ENCODE assay signal across 24 cellular contexts in genomic region chr2:64626146-64626809, GRCh38. TPM values are rescaled to one million over a fixed set of nuclear protein-coding genes. Genes with fewer than 3 reads are reported as not detected.
DNase-seq lines count a peak whose midpoint lies in the region; ATAC-seq, FAIRE-seq and TF ChIP-seq lines count a peak whose summit lies in the region.
"Had no signal": no experiment of that assay in that cellular context is flagged by ENCODE, and none has a peak within 500 bp of the region (broad histone marks: within the 10 kb centered on the region; RNA-seq: fewer than 3 reads in every experiment).

No MANE protein-coding gene starts in this region.

- H3K36me3 ChIP-seq in H1 (ENCODE audit: control insufficient read depth in 2 of 4, insufficient read depth in 4 of 4, low read length in 3 of 4) (no peaks in the 10 kb centered on the region), ascending aorta (peaks cover 0 to 7% of the 10 kb centered on the region in 2 donors)
- H3K36me3 ChIP-seq: gastrocnemius medialis, thoracic aorta had no signal

- no peak overlapping the region for H3K14ac ChIP-seq in H1 (ENCODE audit: insufficient read length)

- TF ChIP-seq RAD21 in H1 (IDR thresholded peaks at IDR 0.05 in 1 of 2, conservative IDR thresholded peaks at IDR 0.05 in 1 of 2; ENCODE audit: low read depth in 2 of 2, low read length in 2 of 2): no peak

- no peaks in the 10 kb centered on the region for H3K23me2 ChIP-seq in H1 (ENCODE audit: low read depth, low read length)

- H2BK5ac ChIP-seq in H1 (ENCODE audit: low read depth, low read length): 0 out of 2 replicates have a peak overlapping the region, but pooled peaks have one; percentile 52

- peak; percentile 56 for FAIRE-seq in GM12892 (lab: Jason Lieb, UNC)
- no peak for FAIRE-seq in H1 (lab: Jason Lieb, UNC)
- FAIRE-seq: G401.6, TTC549 had no signal

- H4K5ac ChIP-seq in H1 (ENCODE audit: insufficient read length, low read depth, low read length): no peak overlapping the region

- H3K36me3 Mint-ChIP-seq in progenitor cell of endocrine pancreas (ENCODE audit: insufficient read depth): no peaks in the 10 kb centered on the region

- peaks cover 3% of the 10 kb centered on the region for H3K27me3 Mint-ChIP-seq in progenitor cell of endocrine pancreas
- H3K27me3 Mint-ChIP-seq: activated CD4-positive, alpha-beta T cell treated with anti-CD3 and anti-CD28 coated beads for 36 hours; activated T-helper 17 cell treated with anti-CD3 and anti-CD28 coated beads, Interleukin-2, amount 50 U/mL, for 72 hours had no signal

- no peak overlapping the region for H4K91ac ChIP-seq in H1 (replicated peaks; ENCODE audit: insufficient read length, low read length)

- peaks cover 5 to 12% (median 9%) of the 10 kb centered on the region in 4 experiments; a peak in 6 of 7 replicates for H3K4me1 ChIP-seq in H1 (replicated peaks in 1 of 4; ENCODE audit: control insufficient read depth in 3 of 4, insufficient read depth in 4 of 4, low read length in 3 of 4)
- H3K4me1 ChIP-seq in ascending aorta: no peaks in the 10 kb centered on the region
- H3K4me1 ChIP-seq: parathyroid adenoma had no signal

- intact Hi-C loops in ascending aorta (cut with DNase I): no loop called here

- no peak overlapping the region for H3K4me3 Mint-ChIP-seq in progenitor cell of endocrine pancreas (ENCODE audit: low read depth)
- H3K4me3 Mint-ChIP-seq: activated CD4-positive, alpha-beta T cell treated with anti-CD3 and anti-CD28 coated beads for 36 hours; activated T-helper 17 cell treated with anti-CD3 and anti-CD28 coated beads, Interleukin-2, amount 50 U/mL, for 72 hours; CD8-positive, alpha-beta T cell had no signal

- H2AK5ac ChIP-seq in H1 (ENCODE audit: low read depth, low read length): no peak overlapping the region

- H2BK20ac ChIP-seq in H1 (ENCODE audit: low read length): 0 out of 2 replicates have a peak overlapping the region, but pooled peaks have one; percentile 3

- H3K9ac ChIP-seq in H1 (replicated peaks in 1 of 4; ENCODE audit: extremely low read depth in 1 of 4, low read depth in 3 of 4, low read length in 3 of 4): no peak overlapping the region
- H3K9ac ChIP-seq: parathyroid adenoma had no signal

- H2BK12ac ChIP-seq in H1 (ENCODE audit: low read depth, low read length): no peak overlapping the region

- H3K79me2 ChIP-seq in H1 (ENCODE audit: control insufficient read depth in 1 of 2, insufficient read depth in 2 of 2, low read length in 2 of 2): no peaks in the 10 kb centered on the region
- H3K79me2 ChIP-seq: parathyroid adenoma had no signal

- no peak overlapping the region for H3K23ac ChIP-seq in H1 (ENCODE audit: insufficient read length)

- H3K18ac ChIP-seq in H1 (ENCODE audit: extremely low read depth, low read length): no peak overlapping the region

- no peak overlapping the region for H3K56ac ChIP-seq in H1 (replicated peaks; ENCODE audit: insufficient read length, low read depth, low read length)

- no peak overlapping the region for H3K4me2 ChIP-seq in H1 (ENCODE audit: insufficient read depth in 1 of 2, low read depth in 2 of 2, low read length in 2 of 2)
- H3K4me2 ChIP-seq: PC-9 had no signal

- H2BK120ac ChIP-seq in H1 (replicated peaks; ENCODE audit: low read depth, low read length): no peak overlapping the region

- no peak for TF ChIP-seq EP300 in H1 (IDR thresholded peaks at IDR 0.05; ENCODE audit: borderline replicate concordance in 1 of 2, low read depth in 2 of 2, low read length in 2 of 2)

- H3K27ac Mint-ChIP-seq in progenitor cell of endocrine pancreas: peak overlapping the region; percentile 34
- H3K27ac Mint-ChIP-seq: activated CD4-positive, alpha-beta T cell treated with anti-CD3 and anti-CD28 coated beads for 36 hours; activated T-helper 17 cell treated with anti-CD3 and anti-CD28 coated beads, Interleukin-2, amount 50 U/mL, for 72 hours; CD8-positive, alpha-beta T cell had no signal

- no peak overlapping the region for H2BK15ac ChIP-seq in H1 (ENCODE audit: low read length)

- H3K27ac ChIP-seq in H1 (ENCODE audit: low read depth, low read length): no peak overlapping the region
- no peak overlapping the region for H3K27ac ChIP-seq in ascending aorta
- H3K27ac ChIP-seq: 22Rv1, esophagus muscularis mucosa, gastrocnemius medialis, parathyroid adenoma, PC-9, thoracic aorta had no signal

- H3K79me1 ChIP-seq in H1 (ENCODE audit: low read depth, low read length): no peaks in the 10 kb centered on the region

- H2AFZ ChIP-seq in H1 (ENCODE audit: low read length): no peak overlapping the region
- H2AFZ ChIP-seq: parathyroid adenoma, PC-9 had no signal

- H3K4me3 ChIP-seq in H1 (ENCODE audit: extremely low read depth in 1 of 4, insufficient read depth in 2 of 4, low read depth in 3 of 4, low read length in 4 of 4) (no peak overlapping the region), ascending aorta (no peak overlapping the region)
- H3K4me3 ChIP-seq: esophagus muscularis mucosa, gastrocnemius medialis, lung, PC-9, thoracic aorta had no signal

- WGBS in H1 (ENCODE audit: extremely low coverage in 1 of 2, insufficient coverage in 1 of 2, insufficient read length in 1 of 2, insufficient replicate concordance in 2 of 2, low coverage in 1 of 2, low lambda C conversion rate in 2 of 2, missing lambda C conversion rate in 1 of 2), 2 experiments: 91% methylated on average over 10 of the region's 10 CpGs; no CpG with 5 or more reads in 1 of the 2 experiments

- peaks cover 2% of the 10 kb centered on the region for H3K4me1 Mint-ChIP-seq in progenitor cell of endocrine pancreas (ENCODE audit: low read depth)
- H3K4me1 Mint-ChIP-seq: activated CD4-positive, alpha-beta T cell treated with anti-CD3 and anti-CD28 coated beads for 36 hours; activated T-helper 17 cell treated with anti-CD3 and anti-CD28 coated beads, Interleukin-2, amount 50 U/mL, for 72 hours had no signal

- TF ChIP-seq CTCF in H1 (IDR thresholded peaks at IDR 0.05; ENCODE audit: control extremely low read depth in 1 of 3, insufficient read depth in 1 of 3, low read depth in 1 of 3, low read length in 3 of 3) (no peak), progenitor cell of endocrine pancreas (IDR thresholded peaks at IDR 0.05; ENCODE audit: unreplicated experiment) (no peak), ascending aorta (IDR thresholded peaks at IDR 0.05) (no peak)

- H3K9me3 Mint-ChIP-seq in progenitor cell of endocrine pancreas (ENCODE audit: low read depth): no peaks in the 10 kb centered on the region
- H3K9me3 Mint-ChIP-seq: activated T-helper 17 cell treated with anti-CD3 and anti-CD28 coated beads, Interleukin-2, amount 50 U/mL, for 72 hours; CD8-positive, alpha-beta T cell had no signal

- no peak overlapping the region for H3K4ac ChIP-seq in H1 (replicated peaks; ENCODE audit: insufficient read length, low read depth, low read length)

- DNase-seq in NCI-H1417 (lab: John Stamatoyannopoulos, UW): peak in 2 of 3 experiments; percentile 53 to 78
- no peak for DNase-seq in NCI-H1417 treated with DMSO at 0.1 percent for 48 hours (lab: John Stamatoyannopoulos, UW)
- no peak for DNase-seq in GM12892 (ENCODE audit: insufficient read length)
- DNase-seq in H1 (ENCODE audit: low read depth in 1 of 2, low spot score in 2 of 2): no peak
- no peak for DNase-seq in progenitor cell of endocrine pancreas (ENCODE audit: low spot score, unreplicated experiment)
- DNase-seq in middle frontal gyrus (ENCODE audit: extremely low spot score, low spot score): no peak
- DNase-seq in ascending aorta (ENCODE audit: low spot score in 2 of 2): no peak
- DNase-seq: activated CD4-positive, alpha-beta T cell treated with anti-CD3 and anti-CD28 coated beads for 36 hours; CD8-positive, alpha-beta T cell; DMS153; effector CD8-positive, alpha-beta T cell; gastrocnemius medialis; NCI-H2029 treated with DMSO at 0.1 percent for 48 hours; PC-9; T-helper 1 cell had no signal

- POLR2A ChIA-PET in H1 (lab: Charles Lee; ENCODE audit: partially characterized antibody): interaction anchor here (0.7 to 1.9 kb wide), 3 partner anchors 8 to 18 kb away, joined by 3 to 4 read pairs (median 3); no protein-coding TSS in a partner anchor

- H3K27me3 ChIP-seq in H1 (replicated peaks in 1 of 4; ENCODE audit: control insufficient read depth in 3 of 4, extremely low read depth in 1 of 4, insufficient read depth in 3 of 4, low read length in 3 of 4): no peaks in the 10 kb centered on the region
- no peaks in the 10 kb centered on the region for H3K27me3 ChIP-seq in ascending aorta
- H3K27me3 ChIP-seq: esophagus muscularis mucosa, gastrocnemius medialis had no signal

- peaks cover 0 to 2% of the 10 kb centered on the region in 2 experiments for H4K20me1 ChIP-seq in H1 (replicated peaks in 1 of 2; ENCODE audit: control insufficient read depth in 1 of 2, insufficient read depth in 2 of 2, low read length in 2 of 2)

- TF ChIP-seq POLR2A in GM12892 (IDR thresholded peaks at IDR 0.05; ENCODE audit: low read depth, low read length) (no peak), H1 (IDR thresholded peaks at IDR 0.05; ENCODE audit: control extremely low read depth in 1 of 2, low read depth in 2 of 2, low read length in 2 of 2) (no peak)

- H4K8ac ChIP-seq in H1 (ENCODE audit: extremely low read depth, insufficient read depth, low read length): no peak overlapping the region

- no peak for ATAC-seq in GM21825 (IDR thresholded peaks at IDR 0.05; ENCODE audit: unreplicated experiment)
- ATAC-seq: CD8-positive, alpha-beta T cell had no signal

- CTCF ChIA-PET in H1 (lab: Charles Lee; ENCODE audit: partially characterized antibody): interaction anchor here (0.7 to 27.4 kb wide), 19 partner anchors 4 to 626 kb away, joined by 3 to 389 read pairs (median 6); partner anchors contain the start of gene SERTAD2

- H3K9me3 ChIP-seq in H1 (ENCODE audit: insufficient read depth in 2 of 2, low read depth in 1 of 2, low read length in 1 of 2) (no peaks in the 10 kb centered on the region), ascending aorta (no peaks in the 10 kb centered on the region)
- H3K9me3 ChIP-seq: esophagus muscularis mucosa, gastrocnemius medialis, thoracic aorta had no signal

TF ChIP-seq in H1, 55 proteins besides CTCF, POLR2A, EP300 and RAD21 (continues in another document):
- no peak for TF ChIP-seq SAP30 (IDR thresholded peaks at IDR 0.05; ENCODE audit: insufficient read depth, insufficient replicate concordance, low read length)
- no peak for TF ChIP-seq GTF2F1 (IDR thresholded peaks at IDR 0.05; ENCODE audit: borderline replicate concordance, low read depth, low read length)

RNA-seq across cellular contexts. Expression of gene SERTAD2, which starts 27.4 kb away (rescaled TPM):
- polyA plus RNA-seq in GM12892 (2012; ENCODE audit: missing spikeins): 21.0 TPM
- 4.5 and 5.7 TPM in 2 replicates for total RNA-seq in H1 (2021; fragmentation: NEBNext Ultra II Directional; extraction: Animal tissue kit (Norgen Biotek cat#: 25700))
- polyA plus RNA-seq in H1 (2011; rRNA removed): 2.9 and 3.5 TPM in 2 replicates
- 2.8 TPM for polyA plus RNA-seq in H1 (2011; cell fraction: cytosol; rRNA removed)
- 4.9 TPM for polyA plus RNA-seq in H1 (2011; cell fraction: nucleus; rRNA removed)
- 3.8 to 5.6 TPM (median 4.6 TPM) in 4 replicates for polyA plus RNA-seq in H1 (2012, experiment 1 of 2)
- polyA plus RNA-seq in H1 (2012, experiment 2 of 2): 0.83 TPM
- 4.6 TPM for polyA plus RNA-seq in H1 (2013, experiment 1 of 2)
- polyA plus RNA-seq in H1 (2013, experiment 2 of 2): 4.4 TPM
- 3.9 and 5.4 TPM in 2 replicates for polyA minus RNA-seq in H1 (2011; rRNA and poly(A)+ RNA removed)
- 4.2 TPM for polyA minus RNA-seq in H1 (2011; cell fraction: cytosol; rRNA and poly(A)+ RNA removed)
- polyA minus RNA-seq in H1 (2011; cell fraction: nucleus; rRNA and poly(A)+ RNA removed): 13.4 TPM
- total RNA-seq in progenitor cell of endocrine pancreas (19.0 and 20.7 TPM in 2 replicates), ascending aorta (8.7 TPM)

Comparison
In these comparisons a context has a peak if more than half of its experiments do, and no peak if none do; other contexts are left out.
1. DNase-seq: peak in NCI-H1417 (2 of 3); none in NCI-H1417 treated with DMSO at 0.1 percent for 48 hours (single experiment), GM12892 (single experiment), H1 (0 of 2), progenitor cell of endocrine pancreas (single experiment), middle frontal gyrus (single experiment) and ascending aorta (0 of 2).